In genomic region chr1:60808676-60809075, GRCh38 we compare ENCODE assay signal across 32 cellular contexts.
"Had no signal": no experiment of that assay in that cellular context is flagged by ENCODE, and none has a peak within 500 bp of the region (broad histone marks: within the 10 kb centered on the region; RNA-seq: fewer than 3 reads in every experiment).

No MANE protein-coding gene starts in this region.

- H3K9ac ChIP-seq: parathyroid adenoma had no signal

- H3K4me2 ChIP-seq: smooth muscle cell had no signal

- H3K4me3 ChIP-seq: psoas muscle, skin epidermis, smooth muscle cell, spleen, suprapubic skin, testis, tibial artery, transverse colon, upper lobe of right lung, uterus had no signal

- H3K27me3 ChIP-seq: neutrophil, spleen, suprapubic skin, testis, tibial artery, transverse colon, upper lobe of right lung, uterus had no signal

- H2AFZ ChIP-seq: parathyroid adenoma had no signal

- DNase-seq: naive thymus-derived CD8-positive, alpha-beta T cell; nephron progenitor cell; nucleus accumbens; posterior cingulate gyrus; psoas muscle; right cardiac atrium; spleen; stimulated activated CD4-positive, alpha-beta T cell treated with anti-CD3 and anti-CD28 coated beads, Interleukin-12 subunit alpha, Interleukin-12 subunit beta, amount 100 ng/mL, for 4 hours; stimulated activated CD4-positive, alpha-beta T cell treated with anti-CD3 and anti-CD28 coated beads, Interleukin-1b, Interleukin-23, amount 100 ng/mL, for 48 hours; stimulated activated CD4-positive, alpha-beta T cell treated with anti-CD3 and anti-CD28 coated beads, Interleukin-4, amount 100 ng/mL, for 1 hour; stimulated activated CD4-positive, alpha-beta T cell treated with anti-CD3 and anti-CD28 coated beads, Interleukin-4, amount 100 ng/mL, for 4 hours; stimulated activated CD8-positive, alpha-beta memory T cell treated with anti-CD3 and anti-CD28 coated beads, Interleukin-4, amount 100 ng/mL, for 48 hours; stimulated activated naive CD4-positive, alpha-beta T cell; stimulated activated naive CD8-positive, alpha-beta T cell treated with anti-CD3 and anti-CD28 coated beads, Interleukin-15, amount 100 ng/mL, for 72 hours; stimulated activated naive CD8-positive, alpha-beta T cell treated with anti-CD3 and anti-CD28 coated beads, Interleukin-15, Interleukin-2, amounts not matched to agents 100 U/mL and 50 U/mL, for 24 hours; substantia nigra; testis; tibial artery; transverse colon; upper lobe of right lung; uterus had no signal

- H3K27me3 Mint-ChIP-seq: progenitor cell of endocrine pancreas; stimulated activated memory B cell treated with anti-CD40 and anti-IgM and Interleukin-4, amounts not matched to agents 10 μg/mL and 1 μg/mL and 100 μg/mL, for 72 hours; type B pancreatic cell had no signal

- H3K4me3 Mint-ChIP-seq: naive thymus-derived CD8-positive, alpha-beta T cell; natural killer cell treated with Interleukin-12 subunit alpha and Interleukin-12 subunit beta and Interleukin-15 and Interleukin-18, amount 100 ng/mL, for 72 hours; nephron progenitor cell; neural crest cell; stimulated activated memory B cell treated with anti-CD40 and anti-IgM and Interleukin-4, amounts not matched to agents 10 μg/mL and 1 μg/mL and 100 μg/mL, for 72 hours; stimulated activated naive CD8-positive, alpha-beta T cell treated with anti-CD3 and anti-CD28 coated beads, Interleukin-15, amount 100 ng/mL, for 72 hours; type B pancreatic cell had no signal

- H3K36me3 ChIP-seq: neutrophil, spleen, suprapubic skin, tibial artery, transverse colon, upper lobe of right lung, uterus had no signal

- H3K79me2 ChIP-seq: parathyroid adenoma had no signal

- H3K36me3 Mint-ChIP-seq: naive thymus-derived CD8-positive, alpha-beta T cell; stimulated activated memory B cell treated with anti-CD40 and anti-IgM and Interleukin-4, amounts not matched to agents 10 μg/mL and 1 μg/mL and 100 μg/mL, for 72 hours; type B pancreatic cell had no signal

- H3K4me1 Mint-ChIP-seq: naive thymus-derived CD8-positive, alpha-beta T cell; stimulated activated memory B cell treated with anti-CD40 and anti-IgM and Interleukin-4, amounts not matched to agents 10 μg/mL and 1 μg/mL and 100 μg/mL, for 72 hours; stimulated activated naive CD8-positive, alpha-beta T cell treated with anti-CD3 and anti-CD28 coated beads, Interleukin-15, amount 100 ng/mL, for 72 hours had no signal

- H3K9me3 ChIP-seq: neutrophil, suprapubic skin, testis, upper lobe of right lung, uterus had no signal

- H3K27ac ChIP-seq: neutrophil, parathyroid adenoma, psoas muscle, skin epidermis, spleen, suprapubic skin, testis, tibial artery, transverse colon, upper lobe of right lung, uterus had no signal

- ATAC-seq: naive thymus-derived CD8-positive, alpha-beta T cell; natural killer cell treated with Interleukin-12 subunit alpha and Interleukin-12 subunit beta and Interleukin-15 and Interleukin-18, amount 100 ng/mL, for 72 hours; psoas muscle; right cardiac atrium; sciatic nerve; stimulated activated memory B cell treated with anti-CD40 and anti-IgM and Interleukin-4, amounts not matched to agents 10 μg/mL and 1 μg/mL and 100 μg/mL, for 72 hours; stimulated activated naive CD8-positive, alpha-beta T cell treated with anti-CD3 and anti-CD28 coated beads, Interleukin-15, amount 100 ng/mL, for 72 hours; stimulated activated naive CD8-positive, alpha-beta T cell treated with anti-CD3 and anti-CD28 coated beads, Interleukin-15, Interleukin-2, amounts not matched to agents 100 U/mL and 50 U/mL, for 24 hours; upper lobe of right lung had no signal

- H3K4me1 ChIP-seq: parathyroid adenoma, psoas muscle, suprapubic skin, testis, tibial artery, transverse colon, upper lobe of right lung, uterus had no signal
